Comparison of ENCODE assay signal across 8 cellular contexts in genomic region chr2:234483568-234484251, GRCh38. TPM values are rescaled to one million over a fixed set of nuclear protein-coding genes. Genes with fewer than 3 reads are reported as not detected.
DNase-seq lines count a peak whose midpoint lies in the region; ATAC-seq, FAIRE-seq and TF ChIP-seq lines count a peak whose summit lies in the region.

No MANE protein-coding gene starts in this region.

- DNase-seq in A549 (ENCODE audit: low read depth in 1 of 2, low spot score in 1 of 2): peak in 1 of 2 experiments; percentile 43
- peak; percentile 74 for DNase-seq in activated CD8-positive, alpha-beta memory T cell treated with anti-CD3 and anti-CD28 coated beads, Interleukin-2, amount 50 U/mL, for 4 hours
- DNase-seq in immature natural killer cell: peak; percentile 95 to 96 (median 96)
- DNase-seq in Ammon's horn (ENCODE audit: low spot score): no peak
- no peak for DNase-seq in posterior vena cava (ENCODE audit: low spot score)

- no peak for TF ChIP-seq RAD21 in A549 (conservative IDR thresholded peaks at IDR 0.05 in 1 of 2, IDR thresholded peaks at IDR 0.05 in 1 of 2)

- POLR2A ChIA-PET in A549 (lab: Yijun Ruan, JAX): no interaction called here

- ATAC-seq in A549 (peak; percentile 60 to 75; a peak in 4 of 6 replicates), GM19351 (IDR thresholded peaks at IDR 0.05; ENCODE audit: unreplicated experiment) (peak; percentile 78)

- H3K27ac ChIP-seq in A549 (peak overlapping the region in 1 of 2 experiments; percentile 59; a peak in 3 of 6 replicates), KOPT-K1 (ENCODE audit: low read depth, low read length, poor library complexity, severe bottlenecking) (peak overlapping the region; percentile 56)

- H3K36me3 Mint-ChIP-seq in immature natural killer cell: peaks cover 12 to 39% (median 26%) of the 10 kb centered on the region in 3 donors
- H3K36me3 Mint-ChIP-seq in stimulated activated naive CD8-positive, alpha-beta T cell treated with anti-CD3 and anti-CD28 coated beads, Interleukin-15, Interleukin-2, amounts not matched to agents 100 ng/mL and 50 ng/mL, for 24 hours (ENCODE audit: low read depth): peaks cover 11% of the 10 kb centered on the region

- H3K9me3 Mint-ChIP-seq in immature natural killer cell: no peaks in the 10 kb centered on the region
- no peaks in the 10 kb centered on the region for H3K9me3 Mint-ChIP-seq in stimulated activated naive CD8-positive, alpha-beta T cell treated with anti-CD3 and anti-CD28 coated beads, Interleukin-15, Interleukin-2, amounts not matched to agents 100 ng/mL and 50 ng/mL, for 24 hours

- H3K4me3 Mint-ChIP-seq in immature natural killer cell: peak overlapping the region; percentile 67 to 82 (median 78)
- H3K4me3 Mint-ChIP-seq in stimulated activated naive CD8-positive, alpha-beta T cell treated with anti-CD3 and anti-CD28 coated beads, Interleukin-15, Interleukin-2, amounts not matched to agents 100 ng/mL and 50 ng/mL, for 24 hours: peak overlapping the region; percentile 60

- WGBS in A549 (ENCODE audit: missing lambda C conversion rate): 80% methylated on average over 9 of the region's 9 CpGs

- intact Hi-C loops in posterior vena cava (cut with DNase I): no loop called here

- CTCF ChIA-PET in A549 (lab: Yijun Ruan, JAX): interaction anchor here (0.6 kb wide), 1 partner anchor 453 kb away, joined by 3 read pairs; no protein-coding TSS in a partner anchor

- no peak for TF ChIP-seq EP300 in A549 (IDR thresholded peaks at IDR 0.05)

- H3K4me1 ChIP-seq in A549: no peaks in the 10 kb centered on the region

- H3K27me3 Mint-ChIP-seq in immature natural killer cell (ENCODE audit: low read depth in 3 of 3): peaks cover 13 to 23% (median 19%) of the 10 kb centered on the region in 3 donors
- no peaks in the 10 kb centered on the region for H3K27me3 Mint-ChIP-seq in stimulated activated naive CD8-positive, alpha-beta T cell treated with anti-CD3 and anti-CD28 coated beads, Interleukin-15, Interleukin-2, amounts not matched to agents 100 ng/mL and 50 ng/mL, for 24 hours

- H3K27ac Mint-ChIP-seq in immature natural killer cell: peak overlapping the region; percentile 98 to 100 (median 100)
- peak overlapping the region; percentile 90 for H3K27ac Mint-ChIP-seq in stimulated activated naive CD8-positive, alpha-beta T cell treated with anti-CD3 and anti-CD28 coated beads, Interleukin-15, Interleukin-2, amounts not matched to agents 100 ng/mL and 50 ng/mL, for 24 hours

- H3K4me2 ChIP-seq in A549: no peak overlapping the region

- H3K9me3 ChIP-seq in A549 (no peaks in the 10 kb centered on the region), KOPT-K1 (ENCODE audit: insufficient read depth, low read length, poor library complexity, severe bottlenecking) (no peaks in the 10 kb centered on the region)

- H3K4me1 Mint-ChIP-seq in immature natural killer cell: peaks cover 82 to 97% of the 10 kb centered on the region in 2 donors
- peaks cover 87% of the 10 kb centered on the region for H3K4me1 Mint-ChIP-seq in stimulated activated naive CD8-positive, alpha-beta T cell treated with anti-CD3 and anti-CD28 coated beads, Interleukin-15, Interleukin-2, amounts not matched to agents 100 ng/mL and 50 ng/mL, for 24 hours (ENCODE audit: low read depth)

- no peak for FAIRE-seq in A549 (lab: Jason Lieb, UNC)

- TF ChIP-seq POLR2A in A549 (IDR thresholded peaks at IDR 0.05; ENCODE audit: low read length): no peak

- H3K36me3 ChIP-seq in KOPT-K1 (ENCODE audit: insufficient read depth, low read length): no peaks in the 10 kb centered on the region; the same call in 1 of the 2 replicates

- no peak for TF ChIP-seq CTCF in A549 (IDR thresholded peaks at IDR 0.05)

- H3K4me3 ChIP-seq in A549: no peak overlapping the region

TF ChIP-seq in A549, 52 proteins besides CTCF, POLR2A, EP300 and RAD21:
- no peak for TF ChIP-seq RCOR1 (IDR thresholded peaks at IDR 0.05; ENCODE audit: low read depth, low read length)
- TF ChIP-seq SMC3 (IDR thresholded peaks at IDR 0.05): 0 out of 3 replicates have a peak, but pooled peaks have one; percentile 8
- TF ChIP-seq MAFK (IDR thresholded peaks at IDR 0.05; ENCODE audit: partially characterized antibody): no peak
- no peak for TF ChIP-seq NPAS2 (CRISPR knock-in tag; IDR thresholded peaks at IDR 0.05; ENCODE audit: borderline replicate concordance)
- no peak for TF ChIP-seq SREBF2 (IDR thresholded peaks at IDR 0.05)
TF ChIP-seq in A549: peak in this region for 1.

RNA-seq across cellular contexts. Expression of gene ARL4C, which starts 13.2 kb away (rescaled TPM):
- polyA plus RNA-seq in A549 (2011; rRNA removed): 64.5 and 70.4 TPM in 2 replicates
- 27.9 and 31.3 TPM in 2 replicates for polyA plus RNA-seq in A549 (2012; cell fraction: cytosol; rRNA removed)
- 20.0 and 21.9 TPM in 2 replicates for polyA plus RNA-seq in A549 (2012; cell fraction: nucleus; rRNA removed)
- 48.4 to 70.9 TPM (median 67.9 TPM) in 3 replicates for polyA plus RNA-seq in A549 (2017; fragmentation: RNase III; extraction: RNeasy Plus Mini Kit Qiagen cat#74134 plus additional on column Dnase treatment)
- 34.9 and 39.7 TPM in 2 replicates for polyA minus RNA-seq in A549 (2011; rRNA and poly(A)+ RNA removed)
- 100 to 1,000 TPM; 196 to 245 (median 243) TPM for polyA plus RNA-seq in immature natural killer cell
- 10 to 100 TPM; 12.5 to 13.0 TPM for total RNA-seq in posterior vena cava

Comparison
In these comparisons a context has a peak if more than half of its experiments do, and no peak if none do; other contexts are left out.
1. DNase-seq: peak in activated CD8-positive, alpha-beta memory T cell treated with anti-CD3 and anti-CD28 coated beads, Interleukin-2, amount 50 U/mL, for 4 hours (single experiment) and immature natural killer cell (3 of 3); none in Ammon's horn (single experiment) and posterior vena cava (single experiment).